ENCODE assay signal across 9 cellular contexts in the genomic region with DNA sequence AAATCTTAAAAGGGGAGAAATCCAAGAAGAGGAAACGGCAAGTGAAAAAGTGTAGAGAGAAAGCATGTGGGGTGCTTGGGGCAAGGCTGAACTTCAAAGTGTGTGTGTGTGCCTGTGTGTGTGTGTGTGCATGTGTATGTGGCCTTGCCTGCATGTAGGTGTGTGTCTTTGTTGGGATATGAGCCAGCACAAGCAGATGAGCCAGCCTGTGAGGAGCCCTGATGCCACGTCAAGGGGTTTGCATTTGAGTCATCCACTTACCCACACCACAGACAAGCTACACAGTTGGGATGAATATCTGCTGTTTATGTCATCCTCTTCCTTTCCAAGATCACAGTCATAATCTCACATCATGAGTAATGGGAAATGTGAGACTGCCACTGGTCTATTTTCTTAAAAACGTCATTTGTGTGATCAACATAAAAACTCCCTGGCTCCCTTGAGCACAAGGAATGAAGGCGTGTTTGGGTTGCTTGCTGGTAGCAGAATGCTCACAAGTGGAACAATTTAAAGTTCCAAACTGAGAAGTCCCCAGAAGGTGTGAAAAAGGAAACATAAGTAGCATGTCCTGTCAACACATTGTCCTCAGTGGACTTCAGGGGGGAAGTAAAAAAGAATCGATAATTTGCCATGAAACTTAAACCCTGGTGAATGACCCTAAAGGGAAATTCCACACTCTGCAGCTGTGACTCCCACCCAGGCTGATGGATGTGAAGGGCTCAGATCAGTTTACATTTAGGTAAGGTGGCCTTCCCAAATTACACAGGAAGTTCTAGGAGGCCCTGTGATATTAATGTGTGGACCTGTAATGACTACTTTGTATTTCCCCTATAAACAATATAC. TPM values are rescaled to one million over a fixed set of nuclear protein-coding genes. Genes with fewer than 3 reads are reported as not detected.
A peak's percentile ranks its signal among the peaks of the same experiment; 100 is the strongest.
DNase-seq lines count a peak whose midpoint lies in the region; ATAC-seq and TF ChIP-seq lines count a peak whose summit lies in the region.
"Had no signal": no experiment of that assay in that cellular context is flagged by ENCODE, and none has a peak within 500 bp of the region (broad histone marks: within the 10 kb centered on the region; RNA-seq: fewer than 3 reads in every experiment).

No MANE protein-coding gene starts in this region.

- H3K27ac Mint-ChIP-seq in WTC11: no peak overlapping the region

- no peaks in the 10 kb centered on the region for H3K36me3 Mint-ChIP-seq in WTC11

- H3K27ac ChIP-seq in urinary bladder (ENCODE audit: low read depth): peak overlapping the region; percentile 38
- H3K27ac ChIP-seq: SK-N-MC had no signal

- 34% methylated on average over 5 of the region's 5 CpGs for WGBS in urinary bladder

- H3K4me3 Mint-ChIP-seq in WTC11: no peak overlapping the region

- no peak for TF ChIP-seq CTCF in WTC11 (IDR thresholded peaks at IDR 0.05)

- no peak overlapping the region for H3K4me3 ChIP-seq in urinary bladder (ENCODE audit: low read depth, low read length)
- H3K4me3 ChIP-seq: SK-N-MC had no signal

- DNase-seq in SK-MEL-5 (ENCODE audit: low read depth, low spot score) (peak; percentile 50), brain pericyte (ENCODE audit: low read depth, low spot score) (peak; percentile 85), non-pigmented ciliary epithelial cell (ENCODE audit: low read depth) (peak; percentile 100), WTC11 (ENCODE audit: low spot score) (no peak), NCI-H1048 (lab: John Stamatoyannopoulos, UW) (no peak)

- no peaks in the 10 kb centered on the region for H3K4me1 ChIP-seq in urinary bladder (ENCODE audit: insufficient read depth)

- in situ Hi-C loops in SK-MEL-5 (cut with HindIII; ENCODE audit: low pct_unique_long_range_greater_than_20kb, low sequenced_read_pairs): no loop called here

- POLR2A ChIA-PET in WTC11 (lab: Charles Lee): no interaction called here

- H3K27me3 Mint-ChIP-seq in WTC11 (ENCODE audit: low read depth): peaks cover 5% of the 10 kb centered on the region; the same call in 1 of the 2 replicates

- peak; percentile 42 for ATAC-seq in GM18499 (IDR thresholded peaks at IDR 0.05; ENCODE audit: insufficient read depth, unreplicated experiment)
- ATAC-seq in HG02678 (IDR thresholded peaks at IDR 0.05; ENCODE audit: unreplicated experiment): peak; percentile 72
- ATAC-seq in WTC11: no peak

- CTCF ChIA-PET in WTC11 (lab: Charles Lee): interaction anchor here (0.7 to 5.9 kb wide), 3 partner anchors 15 to 87 kb away, joined by 3 to 20 read pairs (median 3); a partner anchor contains a TSS

- H3K4me1 Mint-ChIP-seq in WTC11: no peaks in the 10 kb centered on the region

- no peaks in the 10 kb centered on the region for H3K9me3 Mint-ChIP-seq in WTC11

- H3K36me3 ChIP-seq in urinary bladder (ENCODE audit: insufficient read depth): no peaks in the 10 kb centered on the region

TF ChIP-seq in WTC11, 78 proteins besides CTCF, POLR2A, EP300 and RAD21:
- TF ChIP-seq OVOL2 (CRISPR knock-in tag; IDR thresholded peaks at IDR 0.05; ENCODE audit: borderline replicate concordance) (no peak), CREM (CRISPR knock-in tag; IDR thresholded peaks at IDR 0.05) (no peak), JUN (CRISPR knock-in tag; IDR thresholded peaks at IDR 0.05) (no peak), ZNF423 (CRISPR knock-in tag; IDR thresholded peaks at IDR 0.05) (no peak), CBFB (CRISPR knock-in tag; IDR thresholded peaks at IDR 0.05; ENCODE audit: low read depth) (no peak)
- TF ChIP-seq, protein P1, sequence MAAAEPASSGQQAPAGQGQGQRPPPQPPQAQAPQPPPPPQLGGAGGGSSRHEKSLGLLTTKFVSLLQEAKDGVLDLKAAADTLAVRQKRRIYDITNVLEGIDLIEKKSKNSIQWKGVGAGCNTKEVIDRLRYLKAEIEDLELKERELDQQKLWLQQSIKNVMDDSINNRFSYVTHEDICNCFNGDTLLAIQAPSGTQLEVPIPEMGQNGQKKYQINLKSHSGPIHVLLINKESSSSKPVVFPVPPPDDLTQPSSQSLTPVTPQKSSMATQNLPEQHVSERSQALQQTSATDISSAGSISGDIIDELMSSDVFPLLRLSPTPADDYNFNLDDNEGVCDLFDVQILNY (CRISPR knock-in tag; IDR thresholded peaks at IDR 0.05): no peak
TF ChIP-seq in WTC11: peak in this region for 0.

RNA-seq across cellular contexts. Expression of a gene that starts 14.7 kb away (rescaled TPM):
- total RNA-seq in SK-MEL-5 (2014; rRNA removed; shearing (Covaris generic)): 0.19 TPM in 1 of 2 replicates, not detected in the other
- polyA plus RNA-seq in SK-MEL-5 (2015; cell fraction: cytosol; rRNA removed): 0.11 TPM in 1 of 2 replicates, not detected in the other
- polyA plus RNA-seq in SK-MEL-5 (2015; cell fraction: nucleus; rRNA removed): 0.33 TPM in 1 of 2 replicates, not detected in the other
- total RNA-seq in urinary bladder: 1.1 TPM
- 0.14 TPM for polyA plus RNA-seq in urinary bladder
- 0.85 to 1.1 TPM (median 0.85 TPM) in 3 replicates for total RNA-seq in WTC11 (2021)

RNA-seq across cellular contexts. Expression of a gene that starts 14.8 kb away (rescaled TPM):
- total RNA-seq in SK-MEL-5 (2014; rRNA removed; shearing (Covaris generic)): 0.64 and 1.1 TPM in 2 replicates
- 0.48 TPM in 1 of 2 replicates, not detected in the other for polyA plus RNA-seq in SK-MEL-5 (2015; cell fraction: cytosol; rRNA removed)
- 1.0 and 2.0 TPM in 2 replicates for polyA plus RNA-seq in SK-MEL-5 (2015; cell fraction: nucleus; rRNA removed)
- total RNA-seq in urinary bladder (2.1 TPM), WTC11 (2021) (0.13 to 0.39 TPM (median 0.18 TPM) in 3 replicates)
- 0.19 TPM for polyA plus RNA-seq in urinary bladder

RNA-seq across cellular contexts. Expression of a gene that starts 32.5 kb away (rescaled TPM):
- 10.5 and 12.9 TPM in 2 replicates for total RNA-seq in SK-MEL-5 (2014; rRNA removed; shearing (Covaris generic))
- 14.5 and 17.1 TPM in 2 replicates for polyA plus RNA-seq in SK-MEL-5 (2015; cell fraction: cytosol; rRNA removed)
- 129 and 130 TPM in 2 replicates for polyA plus RNA-seq in SK-MEL-5 (2015; cell fraction: nucleus; rRNA removed)
- 12.8 TPM for total RNA-seq in urinary bladder
- 5.8 TPM for polyA plus RNA-seq in urinary bladder
- 5.9 to 16.7 TPM (median 15.0 TPM) in 3 replicates for total RNA-seq in WTC11 (2021)

Comparison
In these comparisons a context has a peak if more than half of its experiments do, and no peak if none do; other contexts are left out.
1. DNase-seq: peak in SK-MEL-5 (single experiment), brain pericyte (single experiment) and non-pigmented ciliary epithelial cell (single experiment); none in WTC11 (single experiment) and NCI-H1048 (single experiment).